2 cellular contexts compared by ENCODE assay signal in the genomic region with DNA sequence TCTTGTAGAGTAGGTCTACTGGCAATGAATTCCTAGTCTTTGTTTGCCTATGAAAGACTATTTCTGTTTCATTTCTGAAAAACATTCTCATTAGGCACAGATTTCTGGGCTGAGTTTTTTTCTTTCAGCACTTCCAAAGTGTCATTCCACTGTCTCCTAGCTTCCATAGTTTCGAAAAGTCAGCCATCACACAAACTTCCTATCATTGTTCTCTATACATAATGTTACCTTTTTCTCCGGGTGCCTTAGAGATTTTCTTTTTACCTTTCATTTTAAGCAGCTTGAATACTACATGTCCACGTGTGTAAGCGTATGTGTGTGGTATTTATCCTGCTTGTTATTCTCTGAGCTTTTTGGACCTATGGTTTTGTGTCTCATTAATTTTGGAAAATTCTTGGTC.
TF ChIP-seq lines count a peak whose summit lies in the region.

No MANE protein-coding gene starts in this region.

TF ChIP-seq in HEK293, 187 proteins besides CTCF, POLR2A, EP300 and RAD21 (continued from another document):
- no peak for TF ChIP-seq ZNF221 (tag by site-specific recombination; IDR thresholded peaks at IDR 0.05; ENCODE audit: borderline replicate concordance)
- TF ChIP-seq ZNF112 (tag by site-specific recombination; IDR thresholded peaks at IDR 0.05) = no peak
- TF ChIP-seq SETDB1 (IDR thresholded peaks at IDR 0.05; ENCODE audit: insufficient read length, low read length) = peak; percentile 71
- no peak for TF ChIP-seq ZNF530 (tag by site-specific recombination; IDR thresholded peaks at IDR 0.05; ENCODE audit: low read depth)
- no peak for TF ChIP-seq ZNF350 (tag by site-specific recombination; IDR thresholded peaks at IDR 0.05)

TF ChIP-seq in WTC11, 78 proteins besides CTCF, POLR2A, EP300 and RAD21:
- TF ChIP-seq, protein P1, sequence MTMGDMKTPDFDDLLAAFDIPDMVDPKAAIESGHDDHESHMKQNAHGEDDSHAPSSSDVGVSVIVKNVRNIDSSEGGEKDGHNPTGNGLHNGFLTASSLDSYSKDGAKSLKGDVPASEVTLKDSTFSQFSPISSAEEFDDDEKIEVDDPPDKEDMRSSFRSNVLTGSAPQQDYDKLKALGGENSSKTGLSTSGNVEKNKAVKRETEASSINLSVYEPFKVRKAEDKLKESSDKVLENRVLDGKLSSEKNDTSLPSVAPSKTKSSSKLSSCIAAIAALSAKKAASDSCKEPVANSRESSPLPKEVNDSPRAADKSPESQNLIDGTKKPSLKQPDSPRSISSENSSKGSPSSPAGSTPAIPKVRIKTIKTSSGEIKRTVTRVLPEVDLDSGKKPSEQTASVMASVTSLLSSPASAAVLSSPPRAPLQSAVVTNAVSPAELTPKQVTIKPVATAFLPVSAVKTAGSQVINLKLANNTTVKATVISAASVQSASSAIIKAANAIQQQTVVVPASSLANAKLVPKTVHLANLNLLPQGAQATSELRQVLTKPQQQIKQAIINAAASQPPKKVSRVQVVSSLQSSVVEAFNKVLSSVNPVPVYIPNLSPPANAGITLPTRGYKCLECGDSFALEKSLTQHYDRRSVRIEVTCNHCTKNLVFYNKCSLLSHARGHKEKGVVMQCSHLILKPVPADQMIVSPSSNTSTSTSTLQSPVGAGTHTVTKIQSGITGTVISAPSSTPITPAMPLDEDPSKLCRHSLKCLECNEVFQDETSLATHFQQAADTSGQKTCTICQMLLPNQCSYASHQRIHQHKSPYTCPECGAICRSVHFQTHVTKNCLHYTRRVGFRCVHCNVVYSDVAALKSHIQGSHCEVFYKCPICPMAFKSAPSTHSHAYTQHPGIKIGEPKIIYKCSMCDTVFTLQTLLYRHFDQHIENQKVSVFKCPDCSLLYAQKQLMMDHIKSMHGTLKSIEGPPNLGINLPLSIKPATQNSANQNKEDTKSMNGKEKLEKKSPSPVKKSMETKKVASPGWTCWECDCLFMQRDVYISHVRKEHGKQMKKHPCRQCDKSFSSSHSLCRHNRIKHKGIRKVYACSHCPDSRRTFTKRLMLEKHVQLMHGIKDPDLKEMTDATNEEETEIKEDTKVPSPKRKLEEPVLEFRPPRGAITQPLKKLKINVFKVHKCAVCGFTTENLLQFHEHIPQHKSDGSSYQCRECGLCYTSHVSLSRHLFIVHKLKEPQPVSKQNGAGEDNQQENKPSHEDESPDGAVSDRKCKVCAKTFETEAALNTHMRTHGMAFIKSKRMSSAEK (CRISPR knock-in tag; IDR thresholded peaks at IDR 0.05; ENCODE audit: borderline replicate concordance) = no peak
- TF ChIP-seq ZNF317 (CRISPR knock-in tag; IDR thresholded peaks at IDR 0.05; ENCODE audit: borderline replicate concordance, low read depth) = peak; percentile 94
